ENCODE assay signal across 9 cellular contexts in genomic region chr12:68565391-68565903, GRCh38. TPM values are rescaled to one million over a fixed set of nuclear protein-coding genes. Genes with fewer than 3 reads are reported as not detected.
DNase-seq lines count a peak whose midpoint lies in the region; ATAC-seq, FAIRE-seq and TF ChIP-seq lines count a peak whose summit lies in the region.
"Had no signal": no experiment of that assay in that cellular context is flagged by ENCODE, and none has a peak within 500 bp of the region (broad histone marks: within the 10 kb centered on the region; RNA-seq: fewer than 3 reads in every experiment).

No MANE protein-coding gene starts in this region.

- H3K27ac Mint-ChIP-seq in CD8-positive, alpha-beta T cell, result no peak overlapping the region
- H3K27ac Mint-ChIP-seq in astrocyte (ENCODE audit: unreplicated experiment), result peak overlapping the region; percentile 21
- H3K27ac Mint-ChIP-seq in endodermal cell, result no peak overlapping the region

- H3K36me3 ChIP-seq in CD8-positive, alpha-beta T cell (ENCODE audit: insufficient read depth, low read length), result no peaks in the 10 kb centered on the region
- H3K36me3 ChIP-seq in astrocyte (ENCODE audit: insufficient read depth, low read length), result no peaks in the 10 kb centered on the region
- H3K36me3 ChIP-seq in endodermal cell (ENCODE audit: control insufficient read depth, insufficient read depth, low read length), result no peaks in the 10 kb centered on the region
- H3K36me3 ChIP-seq: WERI-Rb-1 had no signal

- no CpG with 5 or more reads among the region's 1 CpG for WGBS in endodermal cell (ENCODE audit: insufficient coverage in 1 of 2, insufficient read length in 1 of 2), 2 experiments

- no peak for DNase-seq in CD8-positive, alpha-beta T cell
- peak; percentile 72 for DNase-seq in LoVo (ENCODE audit: low spot score)
- peak; percentile 92 for DNase-seq in astrocyte (ENCODE audit: low read depth)
- DNase-seq in lung microvascular endothelial cell (ENCODE audit: low read depth in 2 of 2), result peak; percentile 63 to 90
- DNase-seq in NCI-H2107 (lab: John Stamatoyannopoulos, UW), result no peak
- no peak for DNase-seq in endodermal cell
- DNase-seq in hypothalamus (lab: John Stamatoyannopoulos, UW), result no peak
- DNase-seq: WERI-Rb-1 had no signal

- TF ChIP-seq CTCF in CD8-positive, alpha-beta T cell (IDR thresholded peaks at IDR 0.05), result no peak
- TF ChIP-seq CTCF in astrocyte (IDR thresholded peaks at IDR 0.05; ENCODE audit: insufficient read depth, low read depth, low read length), result no peak
- no peak for TF ChIP-seq CTCF in endodermal cell (conservative IDR thresholded peaks at IDR 0.05)

- H3K9ac ChIP-seq in astrocyte (ENCODE audit: low read length) (no peak overlapping the region), endodermal cell (ENCODE audit: extremely low read depth, low read length, poor library complexity, severe bottlenecking) (no peak overlapping the region)

- H3K79me2 ChIP-seq in astrocyte (ENCODE audit: insufficient read depth, low read length), result no peaks in the 10 kb centered on the region

- peak; percentile 96 for FAIRE-seq in astrocyte (lab: Jason Lieb, UNC)

- H3K4me2 ChIP-seq in astrocyte (ENCODE audit: low read length), result peak overlapping the region; percentile 24

- H3K4me1 ChIP-seq in CD8-positive, alpha-beta T cell (ENCODE audit: insufficient read depth, low read length), result peaks cover 17% of the 10 kb centered on the region
- peaks cover 10% of the 10 kb centered on the region for H3K4me1 ChIP-seq in astrocyte (ENCODE audit: insufficient read depth, low read length)
- no peaks in the 10 kb centered on the region for H3K4me1 ChIP-seq in endodermal cell (ENCODE audit: control insufficient read depth, insufficient read depth, low read length)

- no peaks in the 10 kb centered on the region for H3K36me3 Mint-ChIP-seq in CD8-positive, alpha-beta T cell
- H3K36me3 Mint-ChIP-seq in astrocyte (ENCODE audit: low read depth, unreplicated experiment) (no peaks in the 10 kb centered on the region), endodermal cell (ENCODE audit: low read depth) (peaks cover 5% of the 10 kb centered on the region)

- CTCF ChIA-PET in CD8-positive, alpha-beta T cell (lab: Charles Lee), result interaction anchor here (0.9 kb wide), 2 partner anchors 22 to 40 kb away, joined by 3 read pairs; no protein-coding TSS in a partner anchor

- H3K4me1 Mint-ChIP-seq in CD8-positive, alpha-beta T cell (ENCODE audit: low read depth), result peaks cover 21% of the 10 kb centered on the region
- H3K4me1 Mint-ChIP-seq in astrocyte (ENCODE audit: low read depth, unreplicated experiment), result peaks cover 8% of the 10 kb centered on the region
- H3K4me1 Mint-ChIP-seq in endodermal cell, result peaks cover 2% of the 10 kb centered on the region

- no peaks in the 10 kb centered on the region for H3K9me3 Mint-ChIP-seq in CD8-positive, alpha-beta T cell
- H3K9me3 Mint-ChIP-seq in astrocyte (ENCODE audit: unreplicated experiment) (no peaks in the 10 kb centered on the region), endodermal cell (peaks cover 11% of the 10 kb centered on the region)

- H3K9me3 ChIP-seq in CD8-positive, alpha-beta T cell (ENCODE audit: low read length), result no peaks in the 10 kb centered on the region
- H3K9me3 ChIP-seq in astrocyte (ENCODE audit: insufficient read depth, low read depth, low read length) (no peaks in the 10 kb centered on the region), endodermal cell (ENCODE audit: control insufficient read depth, low read length) (no peaks in the 10 kb centered on the region)

- H4K20me1 ChIP-seq in astrocyte (ENCODE audit: insufficient read depth, low read length), result no peaks in the 10 kb centered on the region

- no peak overlapping the region for H3K27ac ChIP-seq in CD8-positive, alpha-beta T cell (ENCODE audit: low read depth, low read length)
- H3K27ac ChIP-seq in astrocyte (ENCODE audit: low read depth, low read length) (peak overlapping the region; percentile 33), endodermal cell (ENCODE audit: low read depth, low read length) (no peak overlapping the region)
- H3K27ac ChIP-seq: WERI-Rb-1 had no signal

- no peaks in the 10 kb centered on the region for H3K27me3 Mint-ChIP-seq in CD8-positive, alpha-beta T cell (ENCODE audit: low read depth)
- H3K27me3 Mint-ChIP-seq in astrocyte (ENCODE audit: low read depth, unreplicated experiment) (no peaks in the 10 kb centered on the region), endodermal cell (ENCODE audit: insufficient read depth) (no peaks in the 10 kb centered on the region)

- no peak overlapping the region for H2AFZ ChIP-seq in astrocyte (ENCODE audit: low read depth, low read length)

- POLR2A ChIA-PET in CD8-positive, alpha-beta T cell (lab: Charles Lee), result interaction anchor here (0.7 to 1.2 kb wide), 3 partner anchors 14 to 46 kb away, joined by 3 to 4 read pairs (median 4); no protein-coding TSS in a partner anchor

- no peak overlapping the region for H3K4me3 ChIP-seq in CD8-positive, alpha-beta T cell (ENCODE audit: low read depth, low read length)
- H3K4me3 ChIP-seq in astrocyte (ENCODE audit: insufficient read depth, low read depth, low read length), result no peak overlapping the region
- H3K4me3 ChIP-seq in endodermal cell (ENCODE audit: low read length), result no peak overlapping the region

- ATAC-seq in CD8-positive, alpha-beta T cell, result peak; percentile 40
- ATAC-seq in HG03378 (IDR thresholded peaks at IDR 0.05; ENCODE audit: unreplicated experiment), result no peak

- no peak overlapping the region for H3K4me3 Mint-ChIP-seq in CD8-positive, alpha-beta T cell
- H3K4me3 Mint-ChIP-seq in astrocyte (ENCODE audit: unreplicated experiment) (no peak overlapping the region), endodermal cell (no peak overlapping the region)

- H3K27me3 ChIP-seq in CD8-positive, alpha-beta T cell (ENCODE audit: insufficient read depth, low read length), result no peaks in the 10 kb centered on the region
- no peaks in the 10 kb centered on the region for H3K27me3 ChIP-seq in astrocyte (ENCODE audit: insufficient read depth, low read length)
- H3K27me3 ChIP-seq in endodermal cell (ENCODE audit: control insufficient read depth, insufficient read depth, low read length, poor library complexity, severe bottlenecking), result no peaks in the 10 kb centered on the region

- intact Hi-C loops in CD8-positive, alpha-beta T cell (cut with DNase I, micrococcal nuclease), result loop anchor here in 1 of 2 experiments (2.0 kb wide), 1 partner anchor 15 kb away; no protein-coding TSS in a partner anchor

RNA-seq across cellular contexts. Expression of gene RAP1B, which starts 45.3 kb away (rescaled TPM):
- total RNA-seq in CD8-positive, alpha-beta T cell, result 100 to 1,000 TPM; 299 TPM
- total RNA-seq in astrocyte, result 209 and 216 TPM in 2 replicates
- 92.2 and 134 TPM in 2 replicates for total RNA-seq in lung microvascular endothelial cell
- total RNA-seq in endodermal cell, result 100 to 1,000 TPM; 100 to 102 TPM
- 132 TPM for polyA plus RNA-seq in endodermal cell (2013, experiment 1 of 2)
- 132 TPM for polyA plus RNA-seq in endodermal cell (2013, experiment 2 of 2)

Comparison
In these comparisons a context has a peak if more than half of its experiments do, and no peak if none do; other contexts are left out.
1. DNase-seq: peak in LoVo (single experiment), astrocyte (single experiment) and lung microvascular endothelial cell (2 of 2); none in CD8-positive, alpha-beta T cell (0 of 7), NCI-H2107 (single experiment), endodermal cell (single experiment) and hypothalamus (0 of 51).